ENCODE assay signal across 8 cellular contexts in genomic region chr4:145299380-145300076, GRCh38.
DNase-seq lines count a peak whose midpoint lies in the region; ATAC-seq and TF ChIP-seq lines count a peak whose summit lies in the region.

No MANE protein-coding gene starts in this region.

- POLR2A ChIA-PET in activated CD4-positive, alpha-beta T cell treated with anti-CD3 and anti-CD28 coated beads for 36 hours (lab: Charles Lee): interaction anchor here (0.6 kb wide), 1 partner anchor 177 kb away, joined by 3 read pairs; no protein-coding TSS in a partner anchor

- H3K4me3 Mint-ChIP-seq in activated CD4-positive, alpha-beta T cell treated with anti-CD3 and anti-CD28 coated beads for 36 hours: no peak overlapping the region

- H3K4me3 ChIP-seq in fibroblast of mammary gland (ENCODE audit: control insufficient read depth, low read depth, low read length): no peak overlapping the region

- H3K27me3 Mint-ChIP-seq in activated CD4-positive, alpha-beta T cell treated with anti-CD3 and anti-CD28 coated beads for 36 hours: peaks cover 8% of the 10 kb centered on the region

- H3K36me3 Mint-ChIP-seq in activated CD4-positive, alpha-beta T cell treated with anti-CD3 and anti-CD28 coated beads for 36 hours (ENCODE audit: low read depth): no peaks in the 10 kb centered on the region

- peaks cover 20% of the 10 kb centered on the region for H3K4me1 Mint-ChIP-seq in activated CD4-positive, alpha-beta T cell treated with anti-CD3 and anti-CD28 coated beads for 36 hours

- intact Hi-C loops in activated CD4-positive, alpha-beta T cell treated with anti-CD3 and anti-CD28 coated beads for 36 hours (cut with DNase I, micrococcal nuclease): loop anchor here (1.0 to 10.0 kb wide), 6 partner anchors 8 to 525 kb away; partner anchors contain the start of gene MMAA (in 1 of the 2)

- H3K9me3 Mint-ChIP-seq in activated CD4-positive, alpha-beta T cell treated with anti-CD3 and anti-CD28 coated beads for 36 hours (ENCODE audit: low read depth): peaks cover 2% of the 10 kb centered on the region

- ATAC-seq in GM19035 (IDR thresholded peaks at IDR 0.05; ENCODE audit: unreplicated experiment) (peak; percentile 89), HG03108 (IDR thresholded peaks at IDR 0.05; ENCODE audit: unreplicated experiment) (peak; percentile 93)
- ATAC-seq in activated CD4-positive, alpha-beta T cell treated with anti-CD3 and anti-CD28 coated beads for 36 hours: peak; percentile 97

- DNase-seq in activated CD4-positive, alpha-beta T cell treated with anti-CD3 and anti-CD28 coated beads for 36 hours: peak; percentile 90
- DNase-seq in fibroblast of mammary gland (ENCODE audit: low read depth) (peak; percentile 98), NCI-H1694 (lab: John Stamatoyannopoulos, UW) (no peak), UCSD-AML1 (lab: John Stamatoyannopoulos, UW; ENCODE audit: unreplicated experiment) (no peak), NCI-H2196 (lab: John Stamatoyannopoulos, UW; ENCODE audit: unreplicated experiment) (no peak)
- peak; percentile 58 to 79 for DNase-seq in stimulated activated CD8-positive, alpha-beta memory T cell treated with anti-CD3 and anti-CD28 coated beads, Interleukin-7, amount 100 ng/mL, for 48 hours (ENCODE audit: extremely low read depth in 1 of 2, low read depth in 1 of 2)

- no peak for TF ChIP-seq CTCF in fibroblast of mammary gland (conservative IDR thresholded peaks at IDR 0.05; ENCODE audit: control insufficient read depth, insufficient read depth, low read depth, low read length)

- H3K27ac Mint-ChIP-seq in activated CD4-positive, alpha-beta T cell treated with anti-CD3 and anti-CD28 coated beads for 36 hours: no peak overlapping the region

- CTCF ChIA-PET in activated CD4-positive, alpha-beta T cell treated with anti-CD3 and anti-CD28 coated beads for 36 hours (lab: Charles Lee): interaction anchor here (0.6 to 1.7 kb wide), 3 partner anchors 13 to 258 kb away, joined by 3 read pairs; no protein-coding TSS in a partner anchor

Comparison
In these comparisons a context has a peak if more than half of its experiments do, and no peak if none do; other contexts are left out.
1. DNase-seq: peak in activated CD4-positive, alpha-beta T cell treated with anti-CD3 and anti-CD28 coated beads for 36 hours (single experiment), fibroblast of mammary gland (single experiment) and stimulated activated CD8-positive, alpha-beta memory T cell treated with anti-CD3 and anti-CD28 coated beads, Interleukin-7, amount 100 ng/mL, for 48 hours (2 of 2); none in NCI-H1694 (single experiment), UCSD-AML1 (single experiment) and NCI-H2196 (single experiment).
2. Peak in every context shown above with its lines, with median percentiles within 50 percentile points of each other: ATAC-seq.